Comparison of ENCODE assay signal across 18 cellular contexts in the genomic region with DNA sequence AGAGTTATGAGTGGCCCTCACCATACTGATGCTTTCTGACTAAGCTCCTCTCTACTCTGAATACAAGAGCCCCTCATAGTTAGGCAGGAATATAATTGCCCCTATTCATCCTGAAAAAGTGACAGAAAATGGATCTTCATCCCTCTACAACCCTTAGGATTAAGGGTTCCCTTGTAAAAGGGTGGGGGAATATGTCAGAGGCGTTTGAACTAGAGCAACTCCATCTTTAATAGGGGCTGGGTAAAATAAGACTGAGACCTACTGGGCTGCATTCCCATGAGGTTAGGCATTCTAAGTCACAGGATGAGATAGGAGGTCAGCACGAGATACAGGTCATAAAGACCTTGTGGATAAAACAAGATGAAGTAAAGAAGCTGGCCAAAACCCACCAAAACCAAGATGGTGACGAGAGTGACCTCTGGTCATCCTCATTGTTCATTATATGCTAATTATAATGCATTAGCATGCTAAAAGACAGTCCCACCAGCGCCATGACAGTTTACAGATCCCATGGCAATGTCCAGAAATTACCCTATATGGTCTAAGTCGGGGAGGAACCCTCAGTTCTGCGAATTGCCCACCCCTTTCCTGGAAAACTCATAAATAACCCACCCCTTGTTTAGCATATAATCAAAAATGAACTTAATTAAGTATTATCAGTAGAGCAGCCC.
"Had no signal": no experiment of that assay in that cellular context is flagged by ENCODE, and none has a peak within 500 bp of the region (broad histone marks: within the 10 kb centered on the region; RNA-seq: fewer than 3 reads in every experiment).

No MANE protein-coding gene starts in this region.

- H3K4me3 Mint-ChIP-seq: effector memory CD8-positive, alpha-beta T cell; immature natural killer cell; naive thymus-derived CD4-positive, alpha-beta T cell; stimulated activated memory B cell treated with anti-CD40 and anti-IgM and Interleukin-4, amounts not matched to agents 10 μg/mL and 1 μg/mL and 100 μg/mL, for 72 hours; stimulated activated naive CD8-positive, alpha-beta T cell treated with anti-CD3 and anti-CD28 coated beads, Interleukin-15, Interleukin-2, amounts not matched to agents 100 ng/mL and 50 ng/mL, for 24 hours had no signal

- H3K27me3 ChIP-seq: esophagus squamous epithelium, left lung, neutrophil, spleen, tibial artery, upper lobe of left lung, uterus had no signal

- H3K9me3 Mint-ChIP-seq: effector memory CD8-positive, alpha-beta T cell; immature natural killer cell; naive thymus-derived CD4-positive, alpha-beta T cell; stimulated activated memory B cell treated with anti-CD40 and anti-IgM and Interleukin-4, amounts not matched to agents 10 μg/mL and 1 μg/mL and 100 μg/mL, for 72 hours; stimulated activated naive CD8-positive, alpha-beta T cell treated with anti-CD3 and anti-CD28 coated beads, Interleukin-15, Interleukin-2, amounts not matched to agents 100 ng/mL and 50 ng/mL, for 24 hours had no signal

- H3K36me3 ChIP-seq: esophagus squamous epithelium, left lung, neutrophil, spleen, tibial artery, upper lobe of left lung, uterus had no signal

- DNase-seq: effector memory CD8-positive, alpha-beta T cell; esophagus squamous epithelium; foreskin fibroblast; immature natural killer cell; left lung; naive thymus-derived CD4-positive, alpha-beta T cell; spleen; stimulated activated CD4-positive, alpha-beta T cell treated with anti-CD3 and anti-CD28 coated beads, Interleukin-15, amount 100 ng/mL, for 24 hours; stimulated activated CD4-positive, alpha-beta T cell treated with anti-CD3 and anti-CD28 coated beads, Interleukin-1b, Interleukin-23, amount 100 ng/mL, for 48 hours; stimulated activated CD4-positive, alpha-beta T cell treated with anti-CD3 and anti-CD28 coated beads, Interleukin-4, amount 100 ng/mL, for 24 hours; tibial artery; upper lobe of left lung; uterus had no signal

- H3K27ac ChIP-seq: esophagus squamous epithelium, left lung, neutrophil, spleen, tibial artery, upper lobe of left lung, uterus had no signal

- H3K36me3 Mint-ChIP-seq: immature natural killer cell; stimulated activated memory B cell treated with anti-CD40 and anti-IgM and Interleukin-4, amounts not matched to agents 10 μg/mL and 1 μg/mL and 100 μg/mL, for 72 hours had no signal

- H3K27ac Mint-ChIP-seq: effector memory CD8-positive, alpha-beta T cell; immature natural killer cell; stimulated activated memory B cell treated with anti-CD40 and anti-IgM and Interleukin-4, amounts not matched to agents 10 μg/mL and 1 μg/mL and 100 μg/mL, for 72 hours; stimulated activated naive CD8-positive, alpha-beta T cell treated with anti-CD3 and anti-CD28 coated beads, Interleukin-15, Interleukin-2, amounts not matched to agents 100 ng/mL and 50 ng/mL, for 24 hours had no signal

- H3K9me3 ChIP-seq: esophagus squamous epithelium, left lung, neutrophil, spleen, tibial artery, upper lobe of left lung, uterus had no signal

- H3K27me3 Mint-ChIP-seq: effector memory CD8-positive, alpha-beta T cell; stimulated activated memory B cell treated with anti-CD40 and anti-IgM and Interleukin-4, amounts not matched to agents 10 μg/mL and 1 μg/mL and 100 μg/mL, for 72 hours had no signal

- H3K4me1 ChIP-seq: uterus had no signal

- H3K4me3 ChIP-seq: esophagus squamous epithelium, left lung, lung, spleen, tibial artery, upper lobe of left lung, uterus had no signal

- ATAC-seq: effector memory CD8-positive, alpha-beta T cell; left lung; naive thymus-derived CD4-positive, alpha-beta T cell; sciatic nerve; stimulated activated memory B cell treated with anti-CD40 and anti-IgM and Interleukin-4, amounts not matched to agents 10 μg/mL and 1 μg/mL and 100 μg/mL, for 72 hours had no signal
